ENCODE assay signal across 11 cellular contexts in the genomic region with DNA sequence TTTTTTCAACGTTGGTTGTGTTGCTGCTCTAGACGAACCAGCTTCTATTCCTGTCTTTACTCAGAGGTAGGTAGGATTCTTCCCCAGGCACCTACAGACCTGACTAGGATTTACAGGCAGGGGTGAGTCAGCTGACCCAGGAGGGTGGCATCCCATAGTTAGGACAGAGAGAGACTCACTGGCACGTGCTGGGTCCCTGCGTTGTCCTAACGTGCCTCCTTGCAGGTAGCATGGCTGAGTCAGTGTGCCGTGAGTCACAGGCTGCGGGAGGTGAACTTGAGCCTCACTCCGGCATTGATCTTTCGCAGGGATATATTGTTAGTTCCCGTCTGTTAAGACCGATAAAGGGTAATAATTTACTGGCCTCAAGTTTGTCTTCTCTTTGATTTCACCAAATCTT.
A peak's percentile ranks its signal among the peaks of the same experiment; 100 is the strongest.
DNase-seq lines count a peak whose midpoint lies in the region; ATAC-seq, FAIRE-seq and TF ChIP-seq lines count a peak whose summit lies in the region.
"Had no signal": no experiment of that assay in that cellular context is flagged by ENCODE, and none has a peak within 500 bp of the region (broad histone marks: within the 10 kb centered on the region; RNA-seq: fewer than 3 reads in every experiment).

No MANE protein-coding gene starts in this region.

- intact Hi-C loops in OCI-LY7 (cut with micrococcal nuclease; ENCODE audit: unreplicated experiment) (loop anchor here (5.0 kb wide), 1 partner anchor 103 kb away; no protein-coding TSS in a partner anchor), cardiac septum (cut with DNase I) (no loop called here)

- H3K79me2 ChIP-seq in OCI-LY7 (ENCODE audit: insufficient read depth, low read depth, low read length) (no peaks in the 10 kb centered on the region), trophoblast cell (ENCODE audit: control insufficient read depth, insufficient read depth, low read length, poor library complexity) (no peaks in the 10 kb centered on the region)

- no peak for TF ChIP-seq CTCF in OCI-LY7 (conservative IDR thresholded peaks at IDR 0.05; ENCODE audit: low read length)
- TF ChIP-seq CTCF in bronchial epithelial cell (IDR thresholded peaks at IDR 0.05; ENCODE audit: insufficient read depth, low read length, severe bottlenecking), result no peak
- TF ChIP-seq CTCF in glutamatergic neuron (IDR thresholded peaks at IDR 0.05; ENCODE audit: partially characterized antibody, unreplicated experiment), result no peak

- H3K27ac ChIP-seq in OCI-LY7 (ENCODE audit: low read depth, low read length, poor library complexity, severe bottlenecking), result peak overlapping the region; percentile 93
- H3K27ac ChIP-seq in trophoblast cell (ENCODE audit: low read depth, low read length), result no peak overlapping the region

- H3K4me3 Mint-ChIP-seq in glutamatergic neuron (ENCODE audit: unreplicated experiment), result no peak overlapping the region

- H3K27me3 ChIP-seq in bronchial epithelial cell (ENCODE audit: control insufficient read depth, insufficient read depth, low read length) (no peaks in the 10 kb centered on the region), trophoblast cell (ENCODE audit: insufficient read depth, low read length) (no peaks in the 10 kb centered on the region)

- no peak overlapping the region for H3K4me3 ChIP-seq in OCI-LY7 (ENCODE audit: low read depth, low read length, poor library complexity, severe bottlenecking)
- H3K4me3 ChIP-seq in bronchial epithelial cell (ENCODE audit: low read depth, low read length), result no peak overlapping the region
- H3K4me3 ChIP-seq in trophoblast cell (ENCODE audit: low read depth, low read length), result no peak overlapping the region

- H2AFZ ChIP-seq in OCI-LY7 (ENCODE audit: low read length) (no peak overlapping the region), trophoblast cell (ENCODE audit: insufficient read depth, low read length, poor library complexity) (no peak overlapping the region)

- H3K27ac Mint-ChIP-seq in glutamatergic neuron (ENCODE audit: unreplicated experiment), result no peak overlapping the region

- H4K20me1 ChIP-seq in OCI-LY7 (ENCODE audit: insufficient read depth, low read length), result no peaks in the 10 kb centered on the region

- no peak overlapping the region for H3K23ac ChIP-seq in trophoblast cell (ENCODE audit: low read length)

- POLR2A ChIA-PET in OCI-LY7 (lab: Charles Lee), result interaction anchor here (0.6 to 4.3 kb wide), 4 partner anchors 21 to 523 kb away, joined by 4 to 46 read pairs (median 12); no protein-coding TSS in a partner anchor

- H3K79me1 ChIP-seq in trophoblast cell (ENCODE audit: low read length), result peaks cover 7% of the 10 kb centered on the region

- peak overlapping the region; percentile 79 for H3K4me2 ChIP-seq in OCI-LY7 (ENCODE audit: low read length)
- no peak overlapping the region for H3K4me2 ChIP-seq in trophoblast cell (ENCODE audit: low read length)

- no peak for ATAC-seq in GM18870 (IDR thresholded peaks at IDR 0.05; ENCODE audit: unreplicated experiment)

- H4K91ac ChIP-seq in trophoblast cell (ENCODE audit: low read depth, low read length), result no peak overlapping the region

- H3K4ac ChIP-seq in trophoblast cell (ENCODE audit: low read depth, low read length), result no peak overlapping the region

- DNase-seq in GM12891 (ENCODE audit: insufficient read length, low spot score) (no peak), OCI-LY7 (ENCODE audit: low spot score) (no peak), bronchial epithelial cell (ENCODE audit: low read depth) (peak; percentile 99), trophoblast cell (peak; percentile 98 to 99), cardiac septum (ENCODE audit: low spot score) (no peak), glutamatergic neuron (no peak), NOMO-1 treated with DMSO at 0.1 percent for 48 hours (lab: John Stamatoyannopoulos, UW; ENCODE audit: unreplicated experiment) (no peak)
- DNase-seq: NK-92 treated with Interleukin-12 subunit alpha and Interleukin-12 subunit beta, amount 100 ng/mL, for 24 hours; occipital lobe had no signal

- peak overlapping the region; percentile 11 for H2BK12ac ChIP-seq in trophoblast cell (ENCODE audit: low read length)

- H3K9ac ChIP-seq in trophoblast cell (ENCODE audit: low read length), result no peak overlapping the region

- H2BK5ac ChIP-seq in trophoblast cell (ENCODE audit: low read depth, low read length, poor library complexity), result no peak overlapping the region

- BruUV-seq in OCI-LY7 (replicated peaks; lab: Mats Ljungman, UMichigan), result no TSS peak

- no peaks in the 10 kb centered on the region for H3K9me3 Mint-ChIP-seq in glutamatergic neuron (ENCODE audit: unreplicated experiment)

- H3K9me2 ChIP-seq in OCI-LY7 (ENCODE audit: insufficient read depth, low read length), result no peaks in the 10 kb centered on the region

- H3K27me3 Mint-ChIP-seq in glutamatergic neuron (ENCODE audit: unreplicated experiment), result peaks cover 3% of the 10 kb centered on the region

- no peak overlapping the region for H3K18ac ChIP-seq in trophoblast cell (ENCODE audit: low read length)

- peaks cover 19% of the 10 kb centered on the region for H3K4me1 Mint-ChIP-seq in glutamatergic neuron (ENCODE audit: low read depth, unreplicated experiment)

- H3K9me3 ChIP-seq in OCI-LY7 (ENCODE audit: low read length) (peaks cover 15% of the 10 kb centered on the region), trophoblast cell (ENCODE audit: insufficient read depth, low read depth, low read length) (no peaks in the 10 kb centered on the region)

- CTCF ChIA-PET in OCI-LY7 (lab: Charles Lee; ENCODE audit: unreplicated experiment), result no interaction called here

- H2BK120ac ChIP-seq in trophoblast cell (ENCODE audit: insufficient read depth, low read length, poor library complexity), result no peak overlapping the region

- peaks cover 1% of the 10 kb centered on the region for H3K36me3 Mint-ChIP-seq in glutamatergic neuron (ENCODE audit: unreplicated experiment)

- no peak overlapping the region for H2AK5ac ChIP-seq in trophoblast cell (ENCODE audit: low read length)

- H3K36me3 ChIP-seq in OCI-LY7 (ENCODE audit: insufficient read depth, low read length), result peaks cover 3% of the 10 kb centered on the region; the same call in 1 of the 2 replicates
- H3K36me3 ChIP-seq in bronchial epithelial cell (ENCODE audit: control insufficient read depth, insufficient read depth, low read length), result no peaks in the 10 kb centered on the region
- no peaks in the 10 kb centered on the region for H3K36me3 ChIP-seq in trophoblast cell (ENCODE audit: control insufficient read depth in 1 of 2, insufficient read depth in 2 of 2, low read length in 2 of 2)

- TF ChIP-seq POLR2A in GM12891 (IDR thresholded peaks at IDR 0.05; ENCODE audit: low read depth, low read length), result no peak

- no CpG with 5 or more reads among the region's 11 CpGs for WGBS in trophoblast cell (ENCODE audit: extremely low coverage, insufficient coverage, insufficient read length)

- FAIRE-seq in GM12891 (lab: Jason Lieb, UNC) (peak; percentile 5), bronchial epithelial cell (lab: Jason Lieb, UNC) (peak; percentile 99)
- FAIRE-seq: colon had no signal

- peaks cover 79% of the 10 kb centered on the region for H3K4me1 ChIP-seq in OCI-LY7 (ENCODE audit: insufficient read depth, low read length, poor library complexity, severe bottlenecking)
- H3K4me1 ChIP-seq in trophoblast cell (ENCODE audit: control insufficient read depth in 1 of 2, insufficient read depth in 2 of 2, low read length in 2 of 2), result peaks cover 11 to 21% of the 10 kb centered on the region in 2 experiments

- no peak overlapping the region for H4K12ac ChIP-seq in trophoblast cell (ENCODE audit: low read depth, low read length)

- no peak overlapping the region for H4K8ac ChIP-seq in trophoblast cell (ENCODE audit: low read depth, low read length)

- H3K14ac ChIP-seq in trophoblast cell (ENCODE audit: low read length), result no peak overlapping the region

TF ChIP-seq in GM12891, 5 proteins besides CTCF, POLR2A, EP300 and RAD21:
- no peak for TF ChIP-seq TAF1 (IDR thresholded peaks at IDR 0.05; ENCODE audit: low read depth, low read length)
- no peak for TF ChIP-seq POU2F2 (IDR thresholded peaks at IDR 0.05; ENCODE audit: low read depth, low read length)
- 0 out of 2 replicates have a peak, but pooled peaks have one; percentile 32 for TF ChIP-seq POLR2AphosphoS5 (IDR thresholded peaks at IDR 0.05; ENCODE audit: low read depth, low read length)
TF ChIP-seq in GM12891: peak in this region for 1.

Comparison
In these comparisons a context has a peak if more than half of its experiments do, and no peak if none do; other contexts are left out.
1. DNase-seq: peak in bronchial epithelial cell (single experiment) and trophoblast cell (2 of 2); none in GM12891 (single experiment), OCI-LY7 (single experiment), cardiac septum (single experiment), glutamatergic neuron (single experiment) and NOMO-1 treated with DMSO at 0.1 percent for 48 hours (single experiment).